ENCODE assay signal across 11 cellular contexts in genomic region chr9:124281934-124282351, GRCh38. TPM values are rescaled to one million over a fixed set of nuclear protein-coding genes. Genes with fewer than 3 reads are reported as not detected.
A peak's percentile ranks its signal among the peaks of the same experiment; 100 is the strongest.
DNase-seq lines count a peak whose midpoint lies in the region; ATAC-seq and TF ChIP-seq lines count a peak whose summit lies in the region.
"Had no signal": no experiment of that assay in that cellular context is flagged by ENCODE, and none has a peak within 500 bp of the region (broad histone marks: within the 10 kb centered on the region; RNA-seq: fewer than 3 reads in every experiment).

No MANE protein-coding gene starts in this region.

- H3K27me3 ChIP-seq in foreskin keratinocyte, result no peaks in the 10 kb centered on the region
- no peaks in the 10 kb centered on the region for H3K27me3 ChIP-seq in prostate gland (replicated peaks; ENCODE audit: insufficient read depth)
- H3K27me3 ChIP-seq: cardiac muscle cell had no signal

- 82% methylated on average over 15 of the region's 15 CpGs for WGBS in prostate gland

- no peak overlapping the region for H3K27ac ChIP-seq in foreskin keratinocyte
- H3K27ac ChIP-seq in prostate gland, result peak overlapping the region; percentile 55 to 67
- H3K27ac ChIP-seq: cardiac muscle cell had no signal

- H3K9me3 Mint-ChIP-seq in CD14-positive monocyte, result no peaks in the 10 kb centered on the region

- H3K4me1 ChIP-seq in foreskin keratinocyte (peaks cover 7% of the 10 kb centered on the region), prostate gland (replicated peaks) (peaks cover 16% of the 10 kb centered on the region)

- no peak for TF ChIP-seq POLR2A in prostate gland (IDR thresholded peaks at IDR 0.05)

- peak overlapping the region in 1 of 2 donors; percentile 6 for H3K4me3 Mint-ChIP-seq in CD14-positive monocyte

- H3K27ac Mint-ChIP-seq in CD14-positive monocyte, result peak overlapping the region; percentile 73 to 91 (median 86)

- ATAC-seq in foreskin keratinocyte (peak; percentile 38), GM19324 (IDR thresholded peaks at IDR 0.05; ENCODE audit: low FRiP score, unreplicated experiment) (no peak), HG03521 (IDR thresholded peaks at IDR 0.05; ENCODE audit: unreplicated experiment) (no peak)

- no peak for TF ChIP-seq CTCF in CD14-positive monocyte (IDR thresholded peaks at IDR 0.05)
- no peak for TF ChIP-seq CTCF in foreskin keratinocyte (conservative IDR thresholded peaks at IDR 0.05)
- no peak for TF ChIP-seq CTCF in prostate gland (IDR thresholded peaks at IDR 0.05)

- peaks cover 8 to 32% of the 10 kb centered on the region in 2 donors for H3K36me3 Mint-ChIP-seq in CD14-positive monocyte

- no peaks in the 10 kb centered on the region for H3K36me3 ChIP-seq in prostate gland
- H3K36me3 ChIP-seq: cardiac muscle cell had no signal

- intact Hi-C loops in CD14-positive monocyte (cut with micrococcal nuclease), result loop anchor here in 1 of 2 donors (2.0 kb wide), 1 partner anchor 23 kb away; no protein-coding TSS in a partner anchor
- intact Hi-C loops in prostate gland (cut with DNase I), result no loop called here

- H3K9me3 ChIP-seq in prostate gland, result no peaks in the 10 kb centered on the region

- H3K4me1 Mint-ChIP-seq in CD14-positive monocyte, result peaks cover 92% of the 10 kb centered on the region

- peaks cover 0 to 3% (median 1%) of the 10 kb centered on the region in 3 donors for H3K27me3 Mint-ChIP-seq in CD14-positive monocyte (ENCODE audit: low read depth in 3 of 3)

- no peak overlapping the region for H3K4me3 ChIP-seq in prostate gland
- H3K4me3 ChIP-seq: cardiac muscle cell had no signal

- DNase-seq in CD14-positive monocyte (ENCODE audit: low spot score) (peak; percentile 89), T1000 (lab: John Stamatoyannopoulos, UW) (peak; percentile 26), foreskin keratinocyte (no peak), prostate gland (ENCODE audit: low spot score) (no peak), NAMALWA (ENCODE audit: low spot score) (no peak), NOMO-1 (lab: John Stamatoyannopoulos, UW; ENCODE audit: unreplicated experiment in 2 of 2) (no peak)
- DNase-seq: COR-L47, KBM-7 had no signal

RNA-seq across cellular contexts. Expression of gene NEK6, which starts 24.2 kb away (rescaled TPM):
- polyA plus RNA-seq in CD14-positive monocyte (10 to 100 TPM; 26.1 to 35.8 TPM), foreskin keratinocyte (29.7 and 30.5 TPM in 2 replicates)
- total RNA-seq in foreskin keratinocyte (28.4 and 30.3 TPM in 2 replicates), prostate gland (10 to 100 TPM; 32.3 to 44.2 TPM)

Comparison
In these comparisons a context has a peak if more than half of its experiments do, and no peak if none do; other contexts are left out.
1. DNase-seq: peak in CD14-positive monocyte (single experiment) and T1000 (single experiment); none in foreskin keratinocyte (0 of 2), prostate gland (single experiment), NAMALWA (single experiment) and NOMO-1 (0 of 2).